22 cellular contexts compared by ENCODE assay signal in the genomic region with DNA sequence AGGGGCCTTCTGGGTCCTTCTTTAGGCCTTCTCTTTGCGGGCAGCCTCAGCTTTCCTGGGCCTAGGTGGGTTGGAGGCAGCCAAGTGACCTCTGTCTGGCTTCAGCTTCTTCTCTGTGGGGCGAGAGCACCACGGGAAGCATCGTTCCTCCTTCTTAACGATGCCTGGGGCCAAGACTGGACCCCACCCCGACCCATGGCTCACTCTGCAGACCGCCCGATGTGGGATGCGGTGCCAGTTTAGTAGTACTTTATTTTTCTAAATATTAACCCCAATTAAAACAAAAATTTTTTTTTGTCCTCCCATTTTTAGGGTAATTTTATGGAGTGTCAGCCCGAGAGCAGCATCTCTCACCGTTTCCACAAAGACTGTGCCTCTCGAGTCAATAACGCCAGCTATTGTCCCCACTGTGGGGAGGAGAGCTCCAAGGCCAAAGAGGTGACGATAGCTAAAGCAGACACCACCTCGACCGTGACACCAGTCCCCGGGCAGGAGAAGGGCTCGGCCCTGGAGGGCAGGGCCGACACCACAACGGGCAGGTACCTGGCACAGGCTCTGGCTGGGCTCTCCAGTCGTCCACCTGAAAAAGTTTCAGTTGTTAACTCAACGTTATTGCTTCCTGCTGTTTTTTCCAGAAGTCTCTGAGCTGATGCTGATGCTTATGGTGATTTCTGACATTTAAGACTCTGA.
"Had no signal": no experiment of that assay in that cellular context is flagged by ENCODE, and none has a peak within 500 bp of the region (broad histone marks: within the 10 kb centered on the region; RNA-seq: fewer than 3 reads in every experiment).

No MANE protein-coding gene starts in this region.

- H3K9me3 Mint-ChIP-seq: activated naive CD4-positive, alpha-beta T cell treated with anti-CD3 and anti-CD28 coated beads, Interleukin-2, amount 50 U/mL, for 72 hours; activated T-cell treated with anti-CD3 and anti-CD28 coated beads, Interleukin-2, amount 50 U/mL, for 24 hours; T-cell had no signal

- ATAC-seq: activated CD4-positive, alpha-beta T cell treated with anti-CD3 and anti-CD28 coated beads for 36 hours; activated CD8-positive, alpha-beta T cell treated with anti-CD3 and anti-CD28 coated beads, Interleukin-2, amount 10 ng/mL, durations not matched to agents 7 days and 5 days; T-cell had no signal

- H3K27me3 Mint-ChIP-seq: activated CD4-positive, alpha-beta T cell treated with anti-CD3 and anti-CD28 coated beads for 36 hours; activated T-cell treated with anti-CD3 and anti-CD28 coated beads, Interleukin-2, amount 50 U/mL, for 24 hours; T-cell had no signal

- H3K27ac Mint-ChIP-seq: activated CD4-positive, alpha-beta T cell treated with anti-CD3 and anti-CD28 coated beads for 36 hours; activated CD8-positive, alpha-beta T cell treated with anti-CD3 and anti-CD28 coated beads, Interleukin-2, amount 10 ng/mL, durations not matched to agents 7 days and 5 days; T-cell had no signal

- H3K4me3 Mint-ChIP-seq: activated CD4-positive, alpha-beta T cell treated with anti-CD3 and anti-CD28 coated beads for 36 hours; activated CD8-positive, alpha-beta T cell treated with anti-CD3 and anti-CD28 coated beads, Interleukin-2, amount 10 ng/mL, durations not matched to agents 7 days and 5 days; activated T-cell treated with anti-CD3 and anti-CD28 coated beads, Interleukin-2, amount 50 U/mL, for 24 hours; T-cell had no signal

- H3K4me3 ChIP-seq: SK-N-MC had no signal

- H3K27ac ChIP-seq: KMS-11, SK-N-MC, VCaP had no signal

- H3K4me1 Mint-ChIP-seq: activated CD4-positive, alpha-beta T cell treated with anti-CD3 and anti-CD28 coated beads for 36 hours had no signal

- H3K9ac ChIP-seq: KMS-11 had no signal

- DNase-seq: activated CD4-positive, alpha-beta T cell treated with anti-CD3 and anti-CD28 coated beads for 36 hours; activated CD4-positive, alpha-beta T cell treated with anti-CD3 and anti-CD28 coated beads, Interleukin-2, amount 50 U/mL, for 4 hours; activated CD8-positive, alpha-beta memory T cell treated with anti-CD3 and anti-CD28 coated beads, Interleukin-2, amount 50 U/mL, for 48 hours; activated CD8-positive, alpha-beta T cell treated with anti-CD3 and anti-CD28 coated beads, Interleukin-2, amount 10 ng/mL, durations not matched to agents 7 days and 5 days; activated effector memory CD4-positive, alpha-beta T cell treated with anti-CD3 and anti-CD28 coated beads, Interleukin-2, amount 50 U/mL, for 16 hours; activated naive CD4-positive, alpha-beta T cell treated with Interleukin-2 at 50 U/mL for 16 hours; activated T-cell treated with anti-CD3 and anti-CD28 coated beads, Interleukin-2, amount 50 U/mL, for 24 hours; NCI-H1092; NCI-H1417 treated with DMSO at 0.1 percent for 48 hours; NCI-H1694; NCI-H2029; NCI-H2107; NCI-H2171 treated with DMSO at 0.1 percent for 48 hours; NCI-H345; NCI-H510A; NCI-H526 treated with DMSO at 0.1 percent for 48 hours; NCI-H82; T-cell had no signal
